Comparison of ENCODE assay signal across 27 cellular contexts in the genomic region with DNA sequence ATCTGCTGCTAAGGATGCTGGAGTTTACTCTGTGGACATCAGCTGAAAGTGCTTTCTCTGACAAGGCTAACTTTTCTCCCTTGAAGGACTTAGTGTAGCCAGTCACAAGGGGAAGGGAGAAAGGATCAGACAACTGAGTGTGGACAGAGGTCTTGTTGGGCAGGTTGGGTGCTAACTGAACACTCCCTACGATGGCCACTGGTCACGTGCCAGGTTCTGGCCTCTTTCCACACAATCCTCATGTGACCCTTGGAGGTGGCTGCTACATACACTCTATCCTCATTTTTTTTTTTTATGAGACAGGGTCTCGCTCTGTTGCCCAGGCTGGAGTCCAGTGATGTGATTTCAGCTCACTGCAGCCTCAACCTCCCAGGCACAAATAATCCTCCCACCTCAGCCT. TPM values are rescaled to one million over a fixed set of nuclear protein-coding genes. Genes with fewer than 3 reads are reported as not detected.
"Had no signal": no experiment of that assay in that cellular context is flagged by ENCODE, and none has a peak within 500 bp of the region (broad histone marks: within the 10 kb centered on the region; RNA-seq: fewer than 3 reads in every experiment).

No MANE protein-coding gene starts in this region.

- H3K4me3 ChIP-seq: adrenal gland, MG63, SK-N-MC had no signal

- DNase-seq: activated CD4-positive, alpha-beta T cell treated with anti-CD3 and anti-CD28 coated beads for 36 hours; activated CD4-positive, alpha-beta T cell treated with anti-CD3 and anti-CD28 coated beads, Interleukin-2, amount 50 U/mL, for 1 hour; activated CD4-positive, CD25-positive, alpha-beta regulatory T cell; activated CD8-positive, alpha-beta memory T cell treated with anti-CD3 and anti-CD28 coated beads, Interleukin-2, amount 50 U/mL, for 4 hours; activated CD8-positive, alpha-beta T cell treated with anti-CD3 and anti-CD28 coated beads for 36 hours; activated gamma-delta T cell treated with Interleukin-2 at 50 U/mL for 16 hours; activated naive CD4-positive, alpha-beta T cell treated with anti-CD3 and anti-CD28 coated beads, Interleukin-2, amount 10 ng/mL, durations not matched to agents 7 days and 5 days; activated naive CD8-positive, alpha-beta T cell treated with anti-CD3 and anti-CD28 coated beads, Interleukin-2, amount 10 ng/mL, durations not matched to agents 7 days and 5 days; activated T-cell treated with anti-CD3 and anti-CD28 coated beads, Interleukin-2, amount 50 U/mL, for 72 hours; anterior cingulate cortex; central memory CD4-positive, alpha-beta T cell; MG63; MV-4-11; NCI-H1092 treated with DMSO at 0.1 percent for 48 hours; NCI-H1436; NCI-H187; NCI-H2081; NCI-H510A treated with DMSO at 0.1 percent for 48 hours; NCI-H69; PC-3; T-cell; T-helper 2 cell; T1000 had no signal

- H3K27me3 ChIP-seq: adrenal gland, MG63 had no signal

- H3K4me2 ChIP-seq: KMS-11 had no signal

- H3K27ac ChIP-seq: adrenal gland, KMS-11, SK-N-MC had no signal

- H3K9me3 ChIP-seq: adrenal gland, MG63 had no signal

- H3K9ac ChIP-seq: KMS-11 had no signal

- H3K36me3 ChIP-seq: MG63 had no signal

- H3K4me1 ChIP-seq: adrenal gland had no signal

- ATAC-seq: activated CD4-positive, alpha-beta T cell treated with anti-CD3 and anti-CD28 coated beads for 36 hours; activated CD8-positive, alpha-beta T cell treated with anti-CD3 and anti-CD28 coated beads for 36 hours; activated T-cell treated with anti-CD3 and anti-CD28 coated beads, Interleukin-2, amount 50 U/mL, for 72 hours; PC-3; T-cell had no signal

RNA-seq across cellular contexts. Expression of a gene that starts 39.7 kb away (rescaled TPM):
- total RNA-seq: activated CD4-positive, alpha-beta T cell treated with anti-CD3 and anti-CD28 coated beads for 36 hours; activated CD8-positive, alpha-beta T cell treated with anti-CD3 and anti-CD28 coated beads for 36 hours; activated naive CD8-positive, alpha-beta T cell treated with anti-CD3 and anti-CD28 coated beads, Interleukin-2, amount 10 ng/mL, durations not matched to agents 7 days and 5 days; activated T-cell treated with anti-CD3 and anti-CD28 coated beads, Interleukin-2, amount 50 U/mL, for 72 hours; activated T-helper 2 cell treated with anti-CD3 and anti-CD28 coated beads, Interferon-gamma antibody, Interleukin-2, Interleukin-4, amounts not matched to agents 10 μg/mL and 5 μg/mL and 100 μg/mL, durations not matched to agents 14 hours and 24 hours and 36 hours; adrenal gland; PC-3; T-cell had no signal
